Comparison of ENCODE assay signal across 8 cellular contexts in the genomic region with DNA sequence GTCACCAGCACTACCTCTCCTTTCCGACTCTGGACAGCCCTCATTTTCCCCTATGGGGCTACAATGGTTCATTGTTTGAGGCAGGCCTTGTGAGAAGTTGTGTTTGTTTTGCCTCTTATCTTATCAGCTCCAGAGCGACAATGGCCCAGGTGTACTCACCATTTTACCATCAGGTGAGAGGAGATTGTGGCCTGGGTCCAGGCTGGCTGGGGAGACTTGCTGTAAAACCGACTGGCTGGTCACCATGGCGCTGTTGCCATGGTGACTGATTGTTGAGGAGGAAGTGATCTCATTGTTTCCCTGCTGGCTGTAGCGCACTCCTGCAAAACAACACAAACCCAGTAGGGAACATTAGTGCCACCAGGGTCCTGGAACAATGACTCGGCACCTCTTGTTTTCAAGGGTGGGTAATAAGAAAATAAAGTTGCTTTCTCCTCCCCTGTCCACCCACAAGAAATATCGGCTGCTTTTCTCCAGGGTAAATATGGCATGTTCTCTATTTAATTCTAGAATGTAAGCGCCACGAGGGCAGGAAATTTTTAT. TPM values are rescaled to one million over a fixed set of nuclear protein-coding genes. Genes with fewer than 3 reads are reported as not detected.
DNase-seq lines count a peak whose midpoint lies in the region; ATAC-seq and TF ChIP-seq lines count a peak whose summit lies in the region.

No MANE protein-coding gene starts in this region.

- no peaks in the 10 kb centered on the region for H3K4me1 ChIP-seq in esophagus squamous epithelium

- H3K9me3 Mint-ChIP-seq in activated T-helper 2 cell treated with anti-CD3 and anti-CD28 coated beads, Interferon-gamma antibody, Interleukin-2, Interleukin-4, amounts not matched to agents 10 μg/mL and 5 μg/mL and 100 μg/mL, durations not matched to agents 14 hours and 24 hours and 36 hours = no peaks in the 10 kb centered on the region

- in situ Hi-C loops in KBM-7 (cut with MboI; ENCODE audit: low pct_unique_long_range_greater_than_20kb, low sequenced_read_pairs) = no loop called here
- in situ Hi-C loops in SK-MEL-5 (cut with HindIII; ENCODE audit: low pct_unique_long_range_greater_than_20kb, low sequenced_read_pairs) = no loop called here

- ATAC-seq in HG03045 (IDR thresholded peaks at IDR 0.05; ENCODE audit: unreplicated experiment) (no peak), HG02571 (IDR thresholded peaks at IDR 0.05; ENCODE audit: unreplicated experiment) (no peak)

- H3K27ac ChIP-seq in esophagus squamous epithelium = no peak overlapping the region

- no peak overlapping the region for H3K27ac Mint-ChIP-seq in activated T-helper 2 cell treated with anti-CD3 and anti-CD28 coated beads, Interferon-gamma antibody, Interleukin-2, Interleukin-4, amounts not matched to agents 10 μg/mL and 5 μg/mL and 100 μg/mL, durations not matched to agents 14 hours and 24 hours and 36 hours

- 61 to 70% methylated on average over 7 to 9 of the region's 9 CpGs for WGBS in esophagus squamous epithelium, 2 donors

- no peaks in the 10 kb centered on the region for H3K36me3 Mint-ChIP-seq in activated T-helper 2 cell treated with anti-CD3 and anti-CD28 coated beads, Interferon-gamma antibody, Interleukin-2, Interleukin-4, amounts not matched to agents 10 μg/mL and 5 μg/mL and 100 μg/mL, durations not matched to agents 14 hours and 24 hours and 36 hours (ENCODE audit: low read depth)

- H3K4me3 Mint-ChIP-seq in activated T-helper 2 cell treated with anti-CD3 and anti-CD28 coated beads, Interferon-gamma antibody, Interleukin-2, Interleukin-4, amounts not matched to agents 10 μg/mL and 5 μg/mL and 100 μg/mL, durations not matched to agents 14 hours and 24 hours and 36 hours (ENCODE audit: low read depth) = no peak overlapping the region

- peaks cover 18% of the 10 kb centered on the region for H3K4me1 Mint-ChIP-seq in activated T-helper 2 cell treated with anti-CD3 and anti-CD28 coated beads, Interferon-gamma antibody, Interleukin-2, Interleukin-4, amounts not matched to agents 10 μg/mL and 5 μg/mL and 100 μg/mL, durations not matched to agents 14 hours and 24 hours and 36 hours (ENCODE audit: low read depth)

- no peak for TF ChIP-seq POLR2A in esophagus squamous epithelium (IDR thresholded peaks at IDR 0.05)

- no peaks in the 10 kb centered on the region for H3K36me3 ChIP-seq in esophagus squamous epithelium

- intact Hi-C loops in esophagus squamous epithelium (cut with DNase I) = no loop called here
- intact Hi-C loops in activated T-helper 2 cell treated with anti-CD3 and anti-CD28 coated beads, Interferon-gamma antibody, Interleukin-2, Interleukin-4, amounts not matched to agents 10 μg/mL and 5 μg/mL and 100 μg/mL, durations not matched to agents 14 hours and 24 hours and 36 hours (cut with micrococcal nuclease) = no loop called here

- H3K9me3 ChIP-seq in esophagus squamous epithelium = no peaks in the 10 kb centered on the region

- H3K27me3 Mint-ChIP-seq in activated T-helper 2 cell treated with anti-CD3 and anti-CD28 coated beads, Interferon-gamma antibody, Interleukin-2, Interleukin-4, amounts not matched to agents 10 μg/mL and 5 μg/mL and 100 μg/mL, durations not matched to agents 14 hours and 24 hours and 36 hours (ENCODE audit: low read depth) = peaks cover 24% of the 10 kb centered on the region

- TF ChIP-seq CTCF in AG10803 (conservative IDR thresholded peaks at IDR 0.05; ENCODE audit: low read length) = no peak
- no peak for TF ChIP-seq CTCF in esophagus squamous epithelium (IDR thresholded peaks at IDR 0.05)

- no peak overlapping the region for H3K4me3 ChIP-seq in AG10803 (ENCODE audit: low read length)
- no peak overlapping the region for H3K4me3 ChIP-seq in esophagus squamous epithelium

- H3K27me3 ChIP-seq in esophagus squamous epithelium = peaks cover 0 to 85% (median 0%) of the 10 kb centered on the region in 4 donors

- peak; percentile 42 for DNase-seq in AG10803 (ENCODE audit: low read depth)
- peak; percentile 61 for DNase-seq in KBM-7
- DNase-seq in SK-MEL-5 (ENCODE audit: low read depth, low spot score) = peak; percentile 19
- DNase-seq in iPS-NIHi11 (ENCODE audit: low spot score) = peak; percentile 89
- no peak for DNase-seq in esophagus squamous epithelium (lab: John Stamatoyannopoulos, UW)
- DNase-seq in activated T-helper 2 cell treated with anti-CD3 and anti-CD28 coated beads, Interferon-gamma antibody, Interleukin-2, Interleukin-4, amounts not matched to agents 10 μg/mL and 5 μg/mL and 100 μg/mL, durations not matched to agents 14 hours and 24 hours and 36 hours (ENCODE audit: low spot score) = no peak

RNA-seq across cellular contexts. Expression of a gene that starts 34.4 kb away (rescaled TPM):
- not detected in 2 replicates for total RNA-seq in SK-MEL-5 (2014; rRNA removed; shearing (Covaris generic))
- polyA plus RNA-seq in SK-MEL-5 (2015; cell fraction: cytosol; rRNA removed) = not detected in 2 replicates
- polyA plus RNA-seq in SK-MEL-5 (2015; cell fraction: nucleus; rRNA removed) = not detected in 2 replicates
- not detected for total RNA-seq in esophagus squamous epithelium
- total RNA-seq in activated T-helper 2 cell treated with anti-CD3 and anti-CD28 coated beads, Interferon-gamma antibody, Interleukin-2, Interleukin-4, amounts not matched to agents 10 μg/mL and 5 μg/mL and 100 μg/mL, durations not matched to agents 14 hours and 24 hours and 36 hours = 4.6 and 5.0 TPM in 2 replicates

Comparison
In these comparisons a context has a peak if more than half of its experiments do, and no peak if none do; other contexts are left out.
1. DNase-seq: peak in AG10803 (single experiment), KBM-7 (single experiment), SK-MEL-5 (single experiment) and iPS-NIHi11 (single experiment); none in esophagus squamous epithelium (single experiment) and activated T-helper 2 cell treated with anti-CD3 and anti-CD28 coated beads, Interferon-gamma antibody, Interleukin-2, Interleukin-4, amounts not matched to agents 10 μg/mL and 5 μg/mL and 100 μg/mL, durations not matched to agents 14 hours and 24 hours and 36 hours (single experiment).